ENCODE assay signal across 1 cellular context in genomic region chr2:174585657-174586056, GRCh38.
TF ChIP-seq lines count a peak whose summit lies in the region.

No MANE protein-coding gene starts in this region.

TF ChIP-seq in GM23338, 12 proteins besides CTCF, POLR2A, EP300 and RAD21 (continued from another document):
- TF ChIP-seq ZNF462 (CRISPR knock-in tag; IDR thresholded peaks at IDR 0.05): 0 out of 2 replicates have a peak, but pooled peaks have one; percentile 16
- no peak for TF ChIP-seq NANOG (IDR thresholded peaks at IDR 0.05; ENCODE audit: borderline replicate concordance)
